In the genomic region with DNA sequence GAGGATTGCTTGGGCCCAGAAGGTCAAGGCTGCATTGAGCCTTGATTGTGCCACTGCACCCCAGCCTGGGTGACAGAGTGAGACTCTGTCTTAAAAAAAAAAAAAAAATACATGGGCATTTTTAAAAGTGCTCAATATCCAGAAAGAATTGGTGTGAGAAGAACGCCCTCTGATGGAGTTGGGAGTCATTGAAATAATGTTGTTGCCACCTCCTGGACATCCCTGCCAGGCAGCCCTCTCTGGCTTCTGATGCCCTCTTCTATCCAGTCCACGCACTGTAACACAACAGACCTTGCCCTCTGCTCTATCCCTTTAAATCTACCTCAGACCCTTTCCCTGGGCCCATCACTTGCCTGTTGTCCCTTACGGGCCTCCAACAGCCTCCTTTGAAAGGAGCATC, we compare ENCODE assay signal across 1 cellular context.
TF ChIP-seq lines count a peak whose summit lies in the region.

No MANE protein-coding gene starts in this region.

TF ChIP-seq in GM12878, 131 proteins besides CTCF, POLR2A, EP300 and RAD21:
- TF ChIP-seq, protein P1, sequence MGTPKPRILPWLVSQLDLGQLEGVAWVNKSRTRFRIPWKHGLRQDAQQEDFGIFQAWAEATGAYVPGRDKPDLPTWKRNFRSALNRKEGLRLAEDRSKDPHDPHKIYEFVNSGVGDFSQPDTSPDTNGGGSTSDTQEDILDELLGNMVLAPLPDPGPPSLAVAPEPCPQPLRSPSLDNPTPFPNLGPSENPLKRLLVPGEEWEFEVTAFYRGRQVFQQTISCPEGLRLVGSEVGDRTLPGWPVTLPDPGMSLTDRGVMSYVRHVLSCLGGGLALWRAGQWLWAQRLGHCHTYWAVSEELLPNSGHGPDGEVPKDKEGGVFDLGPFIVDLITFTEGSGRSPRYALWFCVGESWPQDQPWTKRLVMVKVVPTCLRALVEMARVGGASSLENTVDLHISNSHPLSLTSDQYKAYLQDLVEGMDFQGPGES (IDR thresholded peaks at IDR 0.05), result no peak
- no peak for TF ChIP-seq MXI1 (IDR thresholded peaks at IDR 0.05; ENCODE audit: low read depth, low read length)
- no peak for TF ChIP-seq RB1 (IDR thresholded peaks at IDR 0.05; ENCODE audit: borderline replicate concordance)
- peak; percentile 27; the same call in 1 of the 2 replicates for TF ChIP-seq SMC3 (IDR thresholded peaks at IDR 0.05; ENCODE audit: borderline replicate concordance, low read length)
